32 cellular contexts compared by ENCODE assay signal in the genomic region with DNA sequence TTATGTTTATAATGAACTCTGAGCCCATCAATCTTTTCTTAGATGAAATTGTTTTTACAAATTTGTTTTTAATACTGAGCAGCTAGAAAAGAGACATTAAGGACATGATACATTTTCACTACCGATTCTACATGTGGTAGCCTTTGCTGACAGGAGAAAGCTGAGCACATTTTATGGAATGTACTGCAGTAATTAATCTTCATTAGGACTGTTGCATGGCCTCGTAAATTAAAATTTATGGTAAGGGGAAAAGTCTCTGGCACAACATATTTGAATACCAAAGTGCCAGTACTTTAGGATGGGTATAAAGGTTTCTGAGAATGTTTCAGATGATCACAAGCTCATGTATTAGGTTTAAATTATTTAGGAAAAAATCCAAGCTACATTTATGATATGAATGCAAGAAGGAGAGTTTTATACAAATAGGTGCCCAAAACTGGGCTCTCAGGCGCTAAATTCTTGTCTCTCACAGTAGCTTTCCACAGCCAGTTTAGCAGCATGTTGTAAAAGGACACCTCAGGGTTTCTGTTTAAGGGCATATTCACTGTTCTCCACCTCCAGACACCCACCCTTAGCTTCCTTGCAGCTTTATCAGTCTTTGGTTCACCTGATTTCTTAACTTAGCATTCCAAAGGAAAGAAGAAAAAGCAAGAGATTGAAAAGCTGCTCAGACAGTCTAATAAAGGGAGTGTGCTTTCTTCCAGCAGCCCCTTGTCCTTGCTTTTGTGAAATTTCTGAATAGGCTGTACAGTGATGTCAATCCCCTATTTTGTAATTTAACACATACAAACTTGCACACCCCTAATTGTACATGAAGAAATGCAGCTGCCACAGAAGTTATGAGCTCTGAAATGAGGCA.
DNase-seq lines count a peak whose midpoint lies in the region; FAIRE-seq and TF ChIP-seq lines count a peak whose summit lies in the region.
"Had no signal": no experiment of that assay in that cellular context is flagged by ENCODE, and none has a peak within 500 bp of the region (broad histone marks: within the 10 kb centered on the region; RNA-seq: fewer than 3 reads in every experiment).

No MANE protein-coding gene starts in this region.

- no peak overlapping the region for H2AFZ ChIP-seq in ACC112 (ENCODE audit: low read length, unreplicated experiment)
- H2AFZ ChIP-seq: hepatocyte had no signal

- H3K27ac Mint-ChIP-seq in mesothelial cell of epicardium = peak overlapping the region; percentile 74
- H3K27ac Mint-ChIP-seq: activated naive CD4-positive, alpha-beta T cell treated with anti-CD3 and anti-CD28 coated beads, Interleukin-2, amount 50 U/mL, for 24 hours; activated T-helper 17 cell treated with anti-CD3 and anti-CD28 coated beads, Interleukin-2, amount 50 U/mL, for 72 hours; IgD-negative memory B cell; naive thymus-derived CD4-positive, alpha-beta T cell; stimulated activated naive CD8-positive, alpha-beta T cell treated with anti-CD3 and anti-CD28 coated beads, Interleukin-15, amount 100 ng/mL, for 72 hours; T-cell had no signal

- H3K27me3 Mint-ChIP-seq in mesothelial cell of epicardium (ENCODE audit: low read depth) = no peaks in the 10 kb centered on the region
- H3K27me3 Mint-ChIP-seq: activated naive CD4-positive, alpha-beta T cell treated with anti-CD3 and anti-CD28 coated beads, Interleukin-2, amount 50 U/mL, for 24 hours; activated T-helper 17 cell treated with anti-CD3 and anti-CD28 coated beads, Interleukin-2, amount 50 U/mL, for 72 hours; IgD-negative memory B cell; naive thymus-derived CD4-positive, alpha-beta T cell; stimulated activated naive CD8-positive, alpha-beta T cell treated with anti-CD3 and anti-CD28 coated beads, Interleukin-15, amount 100 ng/mL, for 72 hours; T-cell had no signal

- no peaks in the 10 kb centered on the region for H3K27me3 ChIP-seq in ACC112 (ENCODE audit: insufficient read depth, low read length)
- H3K27me3 ChIP-seq: BLaER1, esophagus muscularis mucosa, gastrocnemius medialis, hepatocyte, tibial artery had no signal

- no peaks in the 10 kb centered on the region for H3K9me3 Mint-ChIP-seq in mesothelial cell of epicardium
- H3K9me3 Mint-ChIP-seq: activated naive CD4-positive, alpha-beta T cell treated with anti-CD3 and anti-CD28 coated beads, Interleukin-2, amount 50 U/mL, for 24 hours; activated T-helper 17 cell treated with anti-CD3 and anti-CD28 coated beads, Interleukin-2, amount 50 U/mL, for 72 hours; IgD-negative memory B cell; naive thymus-derived CD4-positive, alpha-beta T cell; stimulated activated naive CD8-positive, alpha-beta T cell treated with anti-CD3 and anti-CD28 coated beads, Interleukin-15, amount 100 ng/mL, for 72 hours; T-cell had no signal

- CTCF ChIA-PET in HEK293T (lab: Yijun Ruan, JAX) = no interaction called here

- H3K4me1 Mint-ChIP-seq in mesothelial cell of epicardium = peaks cover 31% of the 10 kb centered on the region
- H3K4me1 Mint-ChIP-seq: activated T-helper 17 cell treated with anti-CD3 and anti-CD28 coated beads, Interleukin-2, amount 50 U/mL, for 72 hours; IgD-negative memory B cell; stimulated activated naive CD8-positive, alpha-beta T cell treated with anti-CD3 and anti-CD28 coated beads, Interleukin-15, amount 100 ng/mL, for 72 hours had no signal

- POLR2A ChIA-PET in HEK293T (lab: Yijun Ruan, JAX) = no interaction called here

- H3K79me2 ChIP-seq in ACC112 (ENCODE audit: control insufficient read depth, insufficient read depth, low read length, unreplicated experiment) = peaks cover 23% of the 10 kb centered on the region
- H3K79me2 ChIP-seq: hepatocyte had no signal

- no peak overlapping the region for H3K4me3 Mint-ChIP-seq in mesothelial cell of epicardium
- H3K4me3 Mint-ChIP-seq: activated naive CD4-positive, alpha-beta T cell treated with anti-CD3 and anti-CD28 coated beads, Interleukin-2, amount 50 U/mL, for 24 hours; activated T-helper 17 cell treated with anti-CD3 and anti-CD28 coated beads, Interleukin-2, amount 50 U/mL, for 72 hours; IgD-negative memory B cell; naive thymus-derived CD4-positive, alpha-beta T cell; stimulated activated naive CD8-positive, alpha-beta T cell treated with anti-CD3 and anti-CD28 coated beads, Interleukin-15, amount 100 ng/mL, for 72 hours; T-cell had no signal

- H3K27ac ChIP-seq in ACC112 (ENCODE audit: low read depth, low read length) (0 out of 2 replicates have a peak overlapping the region, but pooled peaks have one; percentile 98), caudate nucleus (ENCODE audit: low read depth, low read length) (peak overlapping the region; percentile 22)
- H3K27ac ChIP-seq: BLaER1, esophagus muscularis mucosa, gastrocnemius medialis, hepatocyte, left ventricle myocardium inferior, tibial artery had no signal

- H3K4me1 ChIP-seq in ACC112 (ENCODE audit: control insufficient read depth, insufficient read depth, low read length, unreplicated experiment) = peaks cover 53% of the 10 kb centered on the region
- H3K4me1 ChIP-seq: BLaER1, tibial artery had no signal

- DNase-seq in HEK293T (ENCODE audit: extremely low spot score) (no peak), caudate nucleus (lab: John Stamatoyannopoulos, UW) (peak in 4 of 61 donors; percentile 15 to 55 (median 38)), mesothelial cell of epicardium (ENCODE audit: low spot score in 2 of 2, unreplicated experiment in 2 of 2) (no peak), HUDEP-2 (lab: John Stamatoyannopoulos, UW; ENCODE audit: unreplicated experiment in 76 of 76) (no peak), OCI-M2 (lab: John Stamatoyannopoulos, UW; ENCODE audit: unreplicated experiment) (no peak), GM19239 (ENCODE audit: insufficient read length, low spot score) (no peak), superior temporal gyrus (ENCODE audit: extremely low spot score) (no peak)
- DNase-seq: activated CD4-positive, alpha-beta T cell treated with anti-CD3 and anti-CD28 coated beads, Interleukin-2, amount 50 U/mL, for 48 hours; activated CD8-positive, alpha-beta memory T cell treated with anti-CD3 and anti-CD28 coated beads, Interleukin-2, amount 50 U/mL, for 4 hours; amygdala; gastrocnemius medialis; left ventricle myocardium inferior; midbrain; naive thymus-derived CD4-positive, alpha-beta T cell; NCI-H1048; NCI-H187; NCI-H2171 treated with DMSO at 0.1 percent for 48 hours; NCI-H524; retina; SHP77 treated with DMSO at 0.1 percent for 48 hours; small intestine; stimulated activated CD8-positive, alpha-beta memory T cell treated with anti-CD3 and anti-CD28 coated beads, Interleukin-4, amount 100 ng/mL, for 48 hours; stimulated activated naive CD8-positive, alpha-beta T cell treated with anti-CD3 and anti-CD28 coated beads, Interleukin-15, amount 100 ng/mL, for 72 hours; T-cell; tibial artery had no signal

- TF ChIP-seq CTCF in mesothelial cell of epicardium (IDR thresholded peaks at IDR 0.05; ENCODE audit: unreplicated experiment) = no peak

- no peaks in the 10 kb centered on the region for H3K36me3 Mint-ChIP-seq in mesothelial cell of epicardium

- 0 out of 2 replicates have a peak, but pooled peaks cover 4% of the 10 kb centered on the region for H3K36me3 ChIP-seq in ACC112 (ENCODE audit: insufficient read depth, low read length)
- H3K36me3 ChIP-seq: esophagus muscularis mucosa, gastrocnemius medialis, left ventricle myocardium inferior, tibial artery had no signal

- no peak for FAIRE-seq in GM19239 (lab: Jason Lieb, UNC)
- FAIRE-seq: small intestine had no signal

- no peak overlapping the region for H3K4me3 ChIP-seq in ACC112 (ENCODE audit: low read depth, low read length)
- H3K4me3 ChIP-seq: BLaER1, esophagus muscularis mucosa, gastrocnemius medialis, hepatocyte, left ventricle myocardium inferior, tibial artery had no signal

TF ChIP-seq in HEK293T, 16 proteins besides CTCF, POLR2A, EP300 and RAD21:
- TF ChIP-seq, protein P1, sequence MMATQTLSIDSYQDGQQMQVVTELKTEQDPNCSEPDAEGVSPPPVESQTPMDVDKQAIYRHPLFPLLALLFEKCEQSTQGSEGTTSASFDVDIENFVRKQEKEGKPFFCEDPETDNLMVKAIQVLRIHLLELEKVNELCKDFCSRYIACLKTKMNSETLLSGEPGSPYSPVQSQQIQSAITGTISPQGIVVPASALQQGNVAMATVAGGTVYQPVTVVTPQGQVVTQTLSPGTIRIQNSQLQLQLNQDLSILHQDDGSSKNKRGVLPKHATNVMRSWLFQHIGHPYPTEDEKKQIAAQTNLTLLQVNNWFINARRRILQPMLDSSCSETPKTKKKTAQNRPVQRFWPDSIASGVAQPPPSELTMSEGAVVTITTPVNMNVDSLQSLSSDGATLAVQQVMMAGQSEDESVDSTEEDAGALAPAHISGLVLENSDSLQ (IDR thresholded peaks at IDR 0.05) = peak; percentile 84
- no peak for TF ChIP-seq ARNT (IDR thresholded peaks at IDR 0.05)
TF ChIP-seq in HEK293T: peak in this region for 1.
